Comparison of ENCODE assay signal across 17 cellular contexts in genomic region chr20:46954490-46955038, GRCh38. TPM values are rescaled to one million over a fixed set of nuclear protein-coding genes. Genes with fewer than 3 reads are reported as not detected.
A peak's percentile ranks its signal among the peaks of the same experiment; 100 is the strongest.
DNase-seq lines count a peak whose midpoint lies in the region; ATAC-seq, FAIRE-seq and TF ChIP-seq lines count a peak whose summit lies in the region.
"Had no signal": no experiment of that assay in that cellular context is flagged by ENCODE, and none has a peak within 500 bp of the region (broad histone marks: within the 10 kb centered on the region; RNA-seq: fewer than 3 reads in every experiment).

No MANE protein-coding gene starts in this region.

- peak overlapping the region; percentile 50 for H3K4me3 ChIP-seq in AG04450 (ENCODE audit: low read depth, low read length)
- H3K4me3 ChIP-seq in astrocyte of the cerebellum (ENCODE audit: low read depth, low read length): peak overlapping the region; percentile 12
- H3K4me3 ChIP-seq: thoracic aorta had no signal

- CTCF ChIA-PET in AG04450 (lab: Charles Lee): interaction anchor here (1.0 kb wide), 1 partner anchor 197 kb away, joined by 6 read pairs; no protein-coding TSS in a partner anchor

- in situ Hi-C loops in astrocyte of the cerebellum (cut with HindIII; ENCODE audit: low sequenced_read_pairs): no loop called here

- POLR2A ChIA-PET in AG04450 (lab: Yijun Ruan, JAX): interaction anchor here (0.6 to 1.9 kb wide), 6 partner anchors 17 to 193 kb away, joined by 3 to 12 read pairs (median 4); no protein-coding TSS in a partner anchor

- TF ChIP-seq CTCF in AG04450 (IDR thresholded peaks at IDR 0.05; ENCODE audit: low read depth, low read length): no peak
- no peak for TF ChIP-seq CTCF in astrocyte of the cerebellum (IDR thresholded peaks at IDR 0.05; ENCODE audit: low read depth, low read length, missing control alignments)

- H3K27ac ChIP-seq in AG04450 (ENCODE audit: low read depth, low read length): peak overlapping the region; percentile 98
- H3K27ac ChIP-seq: C4-2B, KMS-11, thoracic aorta had no signal

- DNase-seq in AG04450 (ENCODE audit: low read depth, low spot score) (peak; percentile 97), HS-27A (ENCODE audit: low read depth) (peak; percentile 96), astrocyte of the cerebellum (ENCODE audit: low read depth) (peak; percentile 97), hepatic stellate cell (ENCODE audit: low spot score) (peak; percentile 84), frontal cortex (ENCODE audit: low spot score in 2 of 2) (no peak)
- DNase-seq in activated naive CD4-positive, alpha-beta T cell treated with Interleukin-2 at 50 U/mL for 16 hours: no peak
- DNase-seq: H7, mesendoderm, NCI-H2171 treated with DMSO at 0.1 percent for 48 hours had no signal

- no peak for ATAC-seq in GM18511 (IDR thresholded peaks at IDR 0.05; ENCODE audit: unreplicated experiment)
- ATAC-seq in HG02970 (IDR thresholded peaks at IDR 0.05; ENCODE audit: low FRiP score, unreplicated experiment): no peak

- no peaks in the 10 kb centered on the region for H3K27me3 ChIP-seq in AG04450 (ENCODE audit: control insufficient read depth, insufficient read depth, low read length)

- peaks cover 6% of the 10 kb centered on the region for H3K9me3 ChIP-seq in AG04450 (ENCODE audit: control insufficient read depth, insufficient read depth, low read length)
- H3K9me3 ChIP-seq: thoracic aorta had no signal

- FAIRE-seq in frontal cortex (lab: Jason Lieb, UNC): no peak

RNA-seq across cellular contexts. Expression of gene EYA2, which starts 59.9 kb away (rescaled TPM):
- polyA plus RNA-seq in AG04450 (2011; rRNA removed): 4.0 and 5.1 TPM in 2 replicates
- 7.8 and 8.3 TPM in 2 replicates for polyA minus RNA-seq in AG04450 (2011; rRNA and poly(A)+ RNA removed)
- 2.4 TPM for total RNA-seq in frontal cortex
- total RNA-seq: dermis microvascular lymphatic vessel endothelial cell, pulmonary artery endothelial cell, SK-MEL-5 had no signal

Comparison
In these comparisons a context has a peak if more than half of its experiments do, and no peak if none do; other contexts are left out.
1. DNase-seq: peak in AG04450 (single experiment), HS-27A (single experiment), astrocyte of the cerebellum (single experiment) and hepatic stellate cell (single experiment); none in activated naive CD4-positive, alpha-beta T cell treated with Interleukin-2 at 50 U/mL for 16 hours (single experiment) and frontal cortex (0 of 2).